16 cellular contexts compared by ENCODE assay signal in genomic region chr14:67068246-67068645, GRCh38.
"Had no signal": no experiment of that assay in that cellular context is flagged by ENCODE, and none has a peak within 500 bp of the region (broad histone marks: within the 10 kb centered on the region; RNA-seq: fewer than 3 reads in every experiment).

No MANE protein-coding gene starts in this region.

- DNase-seq: activated CD4-positive, alpha-beta memory T cell treated with anti-CD3 and anti-CD28 coated beads, Interleukin-2, amount 10 ng/mL, durations not matched to agents 7 days and 5 days; activated CD4-positive, alpha-beta T cell treated with anti-CD3 and anti-CD28 coated beads for 1 hour; activated T-cell treated with anti-CD3 and anti-CD28 coated beads, Interleukin-2, amount 50 U/mL, for 4 hours; adrenal gland; effector memory CD4-positive, alpha-beta T cell; natural killer cell; retina; stimulated activated CD4-positive, alpha-beta T cell treated with anti-CD3 and anti-CD28 coated beads, Interleukin-2, amount 100 ng/mL, for 48 hours; stimulated activated naive B cell treated with anti-CD40 and anti-IgM and Interleukin-4, amounts not matched to agents 10 μg/mL and 1 μg/mL and 100 μg/mL, for 72 hours; T-cell; T-helper 9 cell; tibial artery had no signal

- ATAC-seq: activated T-cell treated with anti-CD3 and anti-CD28 coated beads, Interleukin-2, amount 50 U/mL, for 4 hours; body of pancreas; left lobe of liver; natural killer cell; stimulated activated naive B cell treated with anti-CD40 and anti-IgM and Interleukin-4, amounts not matched to agents 10 μg/mL and 1 μg/mL and 100 μg/mL, for 72 hours; T-cell had no signal

- H3K36me3 ChIP-seq: adrenal gland had no signal

- H3K4me1 ChIP-seq: body of pancreas had no signal

- H3K4me3 ChIP-seq: adrenal gland, body of pancreas, hepatocyte, tibial artery had no signal

- H3K27me3 ChIP-seq: adrenal gland, body of pancreas, hepatocyte, tibial artery had no signal

- H3K27ac ChIP-seq: adrenal gland, body of pancreas, epithelial cell of prostate, hepatocyte, tibial artery had no signal

- H3K9me3 ChIP-seq: adrenal gland, body of pancreas had no signal
